ENCODE assay signal across 18 cellular contexts in genomic region chr17:73835605-73836004, GRCh38.
A peak's percentile ranks its signal among the peaks of the same experiment; 100 is the strongest.
DNase-seq lines count a peak whose midpoint lies in the region; ATAC-seq and TF ChIP-seq lines count a peak whose summit lies in the region.
"Had no signal": no experiment of that assay in that cellular context is flagged by ENCODE, and none has a peak within 500 bp of the region (broad histone marks: within the 10 kb centered on the region; RNA-seq: fewer than 3 reads in every experiment).

No MANE protein-coding gene starts in this region.

- no peak for TF ChIP-seq CTCF in natural killer cell (IDR thresholded peaks at IDR 0.05)

- H3K9me3 Mint-ChIP-seq in activated naive CD4-positive, alpha-beta T cell treated with anti-CD3 and anti-CD28 coated beads, Interleukin-2, amount 10 ng/mL, durations not matched to agents 7 days and 5 days = peaks cover 9% of the 10 kb centered on the region
- peaks cover 11% of the 10 kb centered on the region for H3K9me3 Mint-ChIP-seq in activated naive CD4-positive, alpha-beta T cell treated with anti-CD3 and anti-CD28 coated beads for 36 hours
- H3K9me3 Mint-ChIP-seq in T-cell (peaks cover 5 to 9% (median 6%) of the 10 kb centered on the region in 3 donors), natural killer cell (no peaks in the 10 kb centered on the region)

- DNase-seq in activated naive CD4-positive, alpha-beta T cell treated with anti-CD3 and anti-CD28 coated beads, Interleukin-2, amount 10 ng/mL, durations not matched to agents 7 days and 5 days = no peak
- DNase-seq in activated naive CD4-positive, alpha-beta T cell treated with anti-CD3 and anti-CD28 coated beads for 36 hours = no peak
- DNase-seq in KG1 (lab: John Stamatoyannopoulos, UW) (peak; percentile 30), T-cell (no peak), natural killer cell (no peak), amniotic stem cell (lab: John Stamatoyannopoulos, UW) (no peak)
- DNase-seq in activated CD8-positive, alpha-beta memory T cell treated with anti-CD3 and anti-CD28 coated beads, Interleukin-2, amount 50 U/mL, for 48 hours = no peak
- DNase-seq: H7; MG63; NCI-H1105; NCI-H1694; NCI-H2107; NCI-H345; NCI-H526 treated with DMSO at 0.1 percent for 48 hours; NK-92 treated with Interleukin-12 subunit alpha and Interleukin-12 subunit beta, amount 100 ng/mL, for 24 hours; OCI-M1; RPMI8226; SIG-M5 had no signal

- ATAC-seq in T-cell (replicated peaks in 1 of 4) (peak; percentile 40 to 75 (median 72)), natural killer cell (peak in 2 of 3 donors; percentile 49 to 55)

- H3K4me3 Mint-ChIP-seq in activated naive CD4-positive, alpha-beta T cell treated with anti-CD3 and anti-CD28 coated beads, Interleukin-2, amount 10 ng/mL, durations not matched to agents 7 days and 5 days = no peak overlapping the region
- no peak overlapping the region for H3K4me3 Mint-ChIP-seq in activated naive CD4-positive, alpha-beta T cell treated with anti-CD3 and anti-CD28 coated beads for 36 hours
- H3K4me3 Mint-ChIP-seq in T-cell (peak overlapping the region; percentile 6 to 56 (median 11)), natural killer cell (no peak overlapping the region)

- peak overlapping the region; percentile 47 for H3K27ac Mint-ChIP-seq in activated naive CD4-positive, alpha-beta T cell treated with anti-CD3 and anti-CD28 coated beads, Interleukin-2, amount 10 ng/mL, durations not matched to agents 7 days and 5 days
- no peak overlapping the region for H3K27ac Mint-ChIP-seq in activated naive CD4-positive, alpha-beta T cell treated with anti-CD3 and anti-CD28 coated beads for 36 hours
- H3K27ac Mint-ChIP-seq in T-cell = peak overlapping the region; percentile 80 to 86
- H3K27ac Mint-ChIP-seq in natural killer cell = peak overlapping the region in 1 of 2 donors; percentile 62

- POLR2A ChIA-PET in T-cell (lab: Charles Lee) = no interaction called here

- peaks cover 36% of the 10 kb centered on the region for H3K4me1 Mint-ChIP-seq in activated naive CD4-positive, alpha-beta T cell treated with anti-CD3 and anti-CD28 coated beads, Interleukin-2, amount 10 ng/mL, durations not matched to agents 7 days and 5 days
- H3K4me1 Mint-ChIP-seq in activated naive CD4-positive, alpha-beta T cell treated with anti-CD3 and anti-CD28 coated beads for 36 hours (ENCODE audit: low read depth) = peaks cover 42% of the 10 kb centered on the region
- H3K4me1 Mint-ChIP-seq in T-cell (peaks cover 45 to 51% (median 47%) of the 10 kb centered on the region in 3 donors), natural killer cell (peaks cover 31 to 44% of the 10 kb centered on the region in 2 donors)

- CTCF ChIA-PET in activated naive CD4-positive, alpha-beta T cell treated with anti-CD3 and anti-CD28 coated beads, Interleukin-2, amount 10 ng/mL, durations not matched to agents 7 days and 5 days (lab: Charles Lee) = no interaction called here
- CTCF ChIA-PET in activated naive CD4-positive, alpha-beta T cell treated with anti-CD3 and anti-CD28 coated beads for 36 hours (lab: Charles Lee) = no interaction called here
- CTCF ChIA-PET in T-cell (lab: Charles Lee) = interaction anchor here in 1 of 2 donors (0.6 kb wide), 1 partner anchor 52 kb away, joined by 3 read pairs; no protein-coding TSS in a partner anchor

- H3K27me3 Mint-ChIP-seq in activated naive CD4-positive, alpha-beta T cell treated with anti-CD3 and anti-CD28 coated beads, Interleukin-2, amount 10 ng/mL, durations not matched to agents 7 days and 5 days = peaks cover 15% of the 10 kb centered on the region
- no peaks in the 10 kb centered on the region for H3K27me3 Mint-ChIP-seq in activated naive CD4-positive, alpha-beta T cell treated with anti-CD3 and anti-CD28 coated beads for 36 hours (ENCODE audit: low read depth)
- peaks cover 0 to 2% of the 10 kb centered on the region in 2 donors for H3K27me3 Mint-ChIP-seq in T-cell
- peaks cover 6 to 9% of the 10 kb centered on the region in 2 donors for H3K27me3 Mint-ChIP-seq in natural killer cell (ENCODE audit: low read depth in 2 of 2)

- H3K36me3 Mint-ChIP-seq in activated naive CD4-positive, alpha-beta T cell treated with anti-CD3 and anti-CD28 coated beads, Interleukin-2, amount 10 ng/mL, durations not matched to agents 7 days and 5 days = peaks cover 11% of the 10 kb centered on the region
- H3K36me3 Mint-ChIP-seq in activated naive CD4-positive, alpha-beta T cell treated with anti-CD3 and anti-CD28 coated beads for 36 hours (ENCODE audit: low read depth) = peaks cover 4% of the 10 kb centered on the region
- no peaks in the 10 kb centered on the region for H3K36me3 Mint-ChIP-seq in T-cell
- H3K36me3 Mint-ChIP-seq in natural killer cell = no peaks in the 10 kb centered on the region

- intact Hi-C loops in activated naive CD4-positive, alpha-beta T cell treated with anti-CD3 and anti-CD28 coated beads for 36 hours (cut with micrococcal nuclease) = no loop called here
- intact Hi-C loops in natural killer cell (cut with micrococcal nuclease) = no loop called here

Comparison
In these comparisons a context has a peak if more than half of its experiments do, and no peak if none do; other contexts are left out.
1. H3K4me3 Mint-ChIP-seq: peak in T-cell (3 of 3); none in activated naive CD4-positive, alpha-beta T cell treated with anti-CD3 and anti-CD28 coated beads, Interleukin-2, amount 10 ng/mL, durations not matched to agents 7 days and 5 days (single experiment), activated naive CD4-positive, alpha-beta T cell treated with anti-CD3 and anti-CD28 coated beads for 36 hours (single experiment) and natural killer cell (single experiment).